27 cellular contexts compared by ENCODE assay signal in the genomic region with DNA sequence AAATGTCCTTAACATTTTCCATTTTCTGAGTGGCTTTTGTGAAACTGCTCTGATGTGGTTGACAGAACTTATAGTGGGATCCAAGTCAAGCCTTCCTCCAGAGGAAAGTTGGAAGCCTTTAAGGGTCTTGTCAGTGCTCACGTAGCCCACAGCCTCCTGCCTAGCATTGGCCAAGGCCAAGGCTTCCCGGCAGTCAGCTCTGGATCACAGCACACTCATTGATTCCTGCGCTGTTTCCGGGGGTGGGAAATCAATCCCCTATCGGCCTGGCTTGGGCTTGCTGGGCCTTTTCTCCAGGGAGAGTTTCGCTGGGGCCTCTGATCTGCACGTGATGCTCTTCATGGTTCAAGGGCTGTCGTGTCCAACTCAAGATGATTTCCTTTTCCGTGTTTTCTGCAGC.
"Had no signal": no experiment of that assay in that cellular context is flagged by ENCODE, and none has a peak within 500 bp of the region (broad histone marks: within the 10 kb centered on the region; RNA-seq: fewer than 3 reads in every experiment).

No MANE protein-coding gene starts in this region.

- H3K27ac Mint-ChIP-seq: activated CD4-positive, alpha-beta T cell treated with anti-CD3 and anti-CD28 coated beads for 36 hours; activated CD8-positive, alpha-beta memory T cell treated with anti-CD3 and anti-CD28 coated beads, Interleukin-2, amount 10 ng/mL, durations not matched to agents 7 days and 5 days; activated CD8-positive, alpha-beta T cell treated with anti-CD3 and anti-CD28 coated beads, Interleukin-2, amount 10 ng/mL, durations not matched to agents 7 days and 5 days; activated naive CD4-positive, alpha-beta T cell treated with anti-CD3 and anti-CD28 coated beads, Interleukin-2, amount 50 U/mL, for 24 hours; activated naive CD8-positive, alpha-beta T cell treated with anti-CD3 and anti-CD28 coated beads, Interleukin-2, amount 50 U/mL, for 24 hours; activated T-helper 2 cell treated with anti-CD3 and anti-CD28 coated beads, Interferon-gamma antibody, Interleukin-2, Interleukin-4, amounts not matched to agents 10 μg/mL and 5 μg/mL and 100 μg/mL, durations not matched to agents 14 hours and 24 hours and 36 hours; mesothelial cell of epicardium; naive B cell; nephron progenitor cell; type B pancreatic cell had no signal

- ATAC-seq: activated CD4-positive, alpha-beta T cell treated with anti-CD3 and anti-CD28 coated beads for 36 hours; activated CD8-positive, alpha-beta memory T cell treated with anti-CD3 and anti-CD28 coated beads, Interleukin-2, amount 10 ng/mL, durations not matched to agents 7 days and 5 days; activated CD8-positive, alpha-beta T cell treated with anti-CD3 and anti-CD28 coated beads, Interleukin-2, amount 10 ng/mL, durations not matched to agents 7 days and 5 days; activated naive CD8-positive, alpha-beta T cell treated with anti-CD3 and anti-CD28 coated beads, Interleukin-2, amount 50 U/mL, for 24 hours; left lung; stimulated activated naive CD8-positive, alpha-beta T cell treated with anti-CD3 and anti-CD28 coated beads, Interleukin-15, Interleukin-2, amounts not matched to agents 100 U/mL and 50 U/mL, for 24 hours had no signal

- H3K9me3 Mint-ChIP-seq: activated naive CD4-positive, alpha-beta T cell treated with anti-CD3 and anti-CD28 coated beads, Interleukin-2, amount 50 U/mL, for 24 hours; activated naive CD8-positive, alpha-beta T cell treated with anti-CD3 and anti-CD28 coated beads, Interleukin-2, amount 50 U/mL, for 24 hours; activated T-helper 2 cell treated with anti-CD3 and anti-CD28 coated beads, Interferon-gamma antibody, Interleukin-2, Interleukin-4, amounts not matched to agents 10 μg/mL and 5 μg/mL and 100 μg/mL, durations not matched to agents 14 hours and 24 hours and 36 hours; naive B cell; type B pancreatic cell had no signal

- H3K27me3 Mint-ChIP-seq: activated CD4-positive, alpha-beta T cell treated with anti-CD3 and anti-CD28 coated beads for 36 hours; activated naive CD4-positive, alpha-beta T cell treated with anti-CD3 and anti-CD28 coated beads, Interleukin-2, amount 50 U/mL, for 24 hours; activated naive CD8-positive, alpha-beta T cell treated with anti-CD3 and anti-CD28 coated beads, Interleukin-2, amount 50 U/mL, for 24 hours; type B pancreatic cell had no signal

- H3K27ac ChIP-seq: breast epithelium, colonic mucosa, epithelial cell of prostate, left lung, neutrophil, ovary, prostate gland, uterus had no signal

- DNase-seq: activated CD4-positive, alpha-beta T cell treated with anti-CD3 and anti-CD28 coated beads for 36 hours; activated CD4-positive, CD25-positive, alpha-beta regulatory T cell; activated CD8-positive, alpha-beta memory T cell treated with anti-CD3 and anti-CD28 coated beads, Interleukin-2, amount 10 ng/mL, durations not matched to agents 7 days and 5 days; activated CD8-positive, alpha-beta T cell treated with anti-CD3 and anti-CD28 coated beads, Interleukin-2, amount 10 ng/mL, durations not matched to agents 7 days and 5 days; activated naive CD8-positive, alpha-beta T cell treated with anti-CD3 and anti-CD28 coated beads, Interleukin-2, amount 50 U/mL, for 24 hours; activated T-cell treated with anti-CD3 and anti-CD28 coated beads, Interleukin-2, amount 50 U/mL, for 48 hours; amygdala; colonic mucosa; effector CD8-positive, alpha-beta T cell; kidney glomerular epithelial cell; left lung; mammary epithelial cell; naive B cell; nephron progenitor cell; ovary; retina; stimulated activated naive CD8-positive, alpha-beta T cell treated with anti-CD3 and anti-CD28 coated beads, Interleukin-15, Interleukin-2, amounts not matched to agents 100 U/mL and 50 U/mL, for 24 hours; uterus had no signal

- H3K36me3 Mint-ChIP-seq: activated CD8-positive, alpha-beta memory T cell treated with anti-CD3 and anti-CD28 coated beads, Interleukin-2, amount 10 ng/mL, durations not matched to agents 7 days and 5 days; activated naive CD4-positive, alpha-beta T cell treated with anti-CD3 and anti-CD28 coated beads, Interleukin-2, amount 50 U/mL, for 24 hours; mesothelial cell of epicardium; naive B cell; type B pancreatic cell had no signal

- H3K4me3 Mint-ChIP-seq: activated CD4-positive, alpha-beta T cell treated with anti-CD3 and anti-CD28 coated beads for 36 hours; activated CD8-positive, alpha-beta memory T cell treated with anti-CD3 and anti-CD28 coated beads, Interleukin-2, amount 10 ng/mL, durations not matched to agents 7 days and 5 days; activated CD8-positive, alpha-beta T cell treated with anti-CD3 and anti-CD28 coated beads, Interleukin-2, amount 10 ng/mL, durations not matched to agents 7 days and 5 days; activated naive CD4-positive, alpha-beta T cell treated with anti-CD3 and anti-CD28 coated beads, Interleukin-2, amount 50 U/mL, for 24 hours; activated naive CD8-positive, alpha-beta T cell treated with anti-CD3 and anti-CD28 coated beads, Interleukin-2, amount 50 U/mL, for 24 hours; mesothelial cell of epicardium; naive B cell; nephron progenitor cell; type B pancreatic cell had no signal

- H3K4me1 ChIP-seq: breast epithelium, colonic mucosa, left lung, prostate gland, uterus had no signal

- H3K4me1 Mint-ChIP-seq: mesothelial cell of epicardium, naive B cell had no signal

- H3K4me3 ChIP-seq: breast epithelium, colonic mucosa, left lung, ovary, prostate gland, thoracic aorta, uterus had no signal

- H3K9me3 ChIP-seq: breast epithelium, colonic mucosa, left lung, neutrophil, ovary, prostate gland, thoracic aorta, uterus had no signal

- H3K36me3 ChIP-seq: breast epithelium, colonic mucosa, left lung, neutrophil, ovary, prostate gland, thoracic aorta, uterus had no signal

- H3K27me3 ChIP-seq: colonic mucosa, left lung, neutrophil, ovary, uterus had no signal
